In genomic region chr12:1605129-1606020, GRCh38 we compare ENCODE assay signal across 1 cellular context.
TF ChIP-seq lines count a peak whose summit lies in the region.

No MANE protein-coding gene starts in this region.

TF ChIP-seq in K562, 482 proteins besides CTCF, POLR2A, EP300 and RAD21 (continued from another document and continues in another):
- TF ChIP-seq ESRRA (IDR thresholded peaks at IDR 0.05; ENCODE audit: borderline replicate concordance, low read depth), result peak; percentile 46
- peak; percentile 87 for TF ChIP-seq HLTF (IDR thresholded peaks at IDR 0.05)
- TF ChIP-seq ZNF143 (CRISPR knock-in tag; IDR thresholded peaks at IDR 0.05), result no peak
- no peak for TF ChIP-seq ZNF347 (CRISPR knock-in tag; IDR thresholded peaks at IDR 0.05; ENCODE audit: low read depth)
- TF ChIP-seq, protein P1, sequence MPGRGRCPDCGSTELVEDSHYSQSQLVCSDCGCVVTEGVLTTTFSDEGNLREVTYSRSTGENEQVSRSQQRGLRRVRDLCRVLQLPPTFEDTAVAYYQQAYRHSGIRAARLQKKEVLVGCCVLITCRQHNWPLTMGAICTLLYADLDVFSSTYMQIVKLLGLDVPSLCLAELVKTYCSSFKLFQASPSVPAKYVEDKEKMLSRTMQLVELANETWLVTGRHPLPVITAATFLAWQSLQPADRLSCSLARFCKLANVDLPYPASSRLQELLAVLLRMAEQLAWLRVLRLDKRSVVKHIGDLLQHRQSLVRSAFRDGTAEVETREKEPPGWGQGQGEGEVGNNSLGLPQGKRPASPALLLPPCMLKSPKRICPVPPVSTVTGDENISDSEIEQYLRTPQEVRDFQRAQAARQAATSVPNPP (IDR thresholded peaks at IDR 0.05; ENCODE audit: borderline replicate concordance, insufficient read depth, insufficient read length), result no peak
- TF ChIP-seq WHSC1 (IDR thresholded peaks at IDR 0.05; ENCODE audit: low read length), result no peak
- TF ChIP-seq NFIC (IDR thresholded peaks at IDR 0.05), result no peak
- TF ChIP-seq TRIM28 (IDR thresholded peaks at IDR 0.05), result no peak
- TF ChIP-seq SMARCA4 (IDR thresholded peaks at IDR 0.05), result 0 out of 2 replicates have a peak, but pooled peaks have one; percentile 30
- 0 out of 2 replicates have a peak, but pooled peaks have one; percentile 10 for TF ChIP-seq PHB (CRISPR knock-in tag; IDR thresholded peaks at IDR 0.05)
- TF ChIP-seq MEF2A (IDR thresholded peaks at IDR 0.05; ENCODE audit: control insufficient read depth, low read depth, low read length), result no peak
- no peak for TF ChIP-seq U2AF1 (optimal IDR thresholded peaks at IDR 0.05; ENCODE audit: low read depth, low read length)
- no peak for TF ChIP-seq RBM17 (IDR thresholded peaks at IDR 0.05; ENCODE audit: borderline replicate concordance, low read depth, low read length)
- no peak for TF ChIP-seq SMAD3 (CRISPR knock-in tag; conservative IDR thresholded peaks at IDR 0.05)
- peak; percentile 57; the same call in 1 of the 2 replicates for TF ChIP-seq HDAC2 (IDR thresholded peaks at IDR 0.05)
- no peak for TF ChIP-seq SRSF1 (IDR thresholded peaks at IDR 0.05; ENCODE audit: low read depth, low read length)
- TF ChIP-seq MCM3 (IDR thresholded peaks at IDR 0.05), result no peak
- no peak for TF ChIP-seq ZNF41 (CRISPR knock-in tag; conservative IDR thresholded peaks at IDR 0.05)
- TF ChIP-seq, protein P2, sequence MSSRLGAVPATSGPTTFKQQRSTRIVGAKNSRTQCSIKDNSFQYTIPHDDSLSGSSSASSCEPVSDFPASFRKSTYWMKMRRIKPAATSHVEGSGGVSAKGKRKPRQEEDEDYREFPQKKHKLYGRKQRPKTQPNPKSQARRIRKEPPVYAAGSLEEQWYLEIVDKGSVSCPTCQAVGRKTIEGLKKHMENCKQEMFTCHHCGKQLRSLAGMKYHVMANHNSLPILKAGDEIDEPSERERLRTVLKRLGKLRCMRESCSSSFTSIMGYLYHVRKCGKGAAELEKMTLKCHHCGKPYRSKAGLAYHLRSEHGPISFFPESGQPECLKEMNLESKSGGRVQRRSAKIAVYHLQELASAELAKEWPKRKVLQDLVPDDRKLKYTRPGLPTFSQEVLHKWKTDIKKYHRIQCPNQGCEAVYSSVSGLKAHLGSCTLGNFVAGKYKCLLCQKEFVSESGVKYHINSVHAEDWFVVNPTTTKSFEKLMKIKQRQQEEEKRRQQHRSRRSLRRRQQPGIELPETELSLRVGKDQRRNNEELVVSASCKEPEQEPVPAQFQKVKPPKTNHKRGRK (tag; IDR thresholded peaks at IDR 0.05), result no peak
- peak; percentile 12; the same call in 1 of the 2 replicates for TF ChIP-seq ZNF395 (CRISPR knock-in tag; IDR thresholded peaks at IDR 0.05)
- TF ChIP-seq ADNP (tag; IDR thresholded peaks at IDR 0.05), result no peak
- TF ChIP-seq HBP1 (CRISPR knock-in tag; IDR thresholded peaks at IDR 0.05), result 0 out of 2 replicates have a peak, but pooled peaks have one; percentile 52
- no peak for TF ChIP-seq BRF1 (IDR thresholded peaks at IDR 0.05; ENCODE audit: borderline replicate concordance, extremely low read depth, insufficient read length)
- no peak for TF ChIP-seq EGR1 (conservative IDR thresholded peaks at IDR 0.05)
- no peak for TF ChIP-seq HNRNPK (IDR thresholded peaks at IDR 0.05; ENCODE audit: low read depth, low read length, poor library complexity, severe bottlenecking)
- TF ChIP-seq HSF4 (CRISPR knock-in tag; IDR thresholded peaks at IDR 0.05; ENCODE audit: borderline replicate concordance), result no peak
- TF ChIP-seq ZNF121 (CRISPR knock-in tag; conservative IDR thresholded peaks at IDR 0.05), result no peak
- TF ChIP-seq MTA2 (IDR thresholded peaks at IDR 0.05; ENCODE audit: low read depth), result peak; percentile 58
- no peak for TF ChIP-seq ILF3 (IDR thresholded peaks at IDR 0.05; ENCODE audit: borderline replicate concordance)
- peak; percentile 75 for TF ChIP-seq OTX1 (CRISPR knock-in tag; IDR thresholded peaks at IDR 0.05)
- no peak for TF ChIP-seq HES1 (IDR thresholded peaks at IDR 0.05; ENCODE audit: low read depth)
- TF ChIP-seq CBX1 (IDR thresholded peaks at IDR 0.05; ENCODE audit: low read depth), result no peak
- TF ChIP-seq CTBP1 (IDR thresholded peaks at IDR 0.05; ENCODE audit: borderline replicate concordance), result no peak
- no peak for TF ChIP-seq ZBTB17 (CRISPR knock-in tag; IDR thresholded peaks at IDR 0.05)
- no peak for TF ChIP-seq RBM22 (IDR thresholded peaks at IDR 0.05; ENCODE audit: low read depth, low read length, poor library complexity, severe bottlenecking)
- no peak for TF ChIP-seq HMG20A (CRISPR knock-in tag; conservative IDR thresholded peaks at IDR 0.05)
- TF ChIP-seq ZNF551 (CRISPR knock-in tag; IDR thresholded peaks at IDR 0.05), result no peak
- TF ChIP-seq, protein P3, sequence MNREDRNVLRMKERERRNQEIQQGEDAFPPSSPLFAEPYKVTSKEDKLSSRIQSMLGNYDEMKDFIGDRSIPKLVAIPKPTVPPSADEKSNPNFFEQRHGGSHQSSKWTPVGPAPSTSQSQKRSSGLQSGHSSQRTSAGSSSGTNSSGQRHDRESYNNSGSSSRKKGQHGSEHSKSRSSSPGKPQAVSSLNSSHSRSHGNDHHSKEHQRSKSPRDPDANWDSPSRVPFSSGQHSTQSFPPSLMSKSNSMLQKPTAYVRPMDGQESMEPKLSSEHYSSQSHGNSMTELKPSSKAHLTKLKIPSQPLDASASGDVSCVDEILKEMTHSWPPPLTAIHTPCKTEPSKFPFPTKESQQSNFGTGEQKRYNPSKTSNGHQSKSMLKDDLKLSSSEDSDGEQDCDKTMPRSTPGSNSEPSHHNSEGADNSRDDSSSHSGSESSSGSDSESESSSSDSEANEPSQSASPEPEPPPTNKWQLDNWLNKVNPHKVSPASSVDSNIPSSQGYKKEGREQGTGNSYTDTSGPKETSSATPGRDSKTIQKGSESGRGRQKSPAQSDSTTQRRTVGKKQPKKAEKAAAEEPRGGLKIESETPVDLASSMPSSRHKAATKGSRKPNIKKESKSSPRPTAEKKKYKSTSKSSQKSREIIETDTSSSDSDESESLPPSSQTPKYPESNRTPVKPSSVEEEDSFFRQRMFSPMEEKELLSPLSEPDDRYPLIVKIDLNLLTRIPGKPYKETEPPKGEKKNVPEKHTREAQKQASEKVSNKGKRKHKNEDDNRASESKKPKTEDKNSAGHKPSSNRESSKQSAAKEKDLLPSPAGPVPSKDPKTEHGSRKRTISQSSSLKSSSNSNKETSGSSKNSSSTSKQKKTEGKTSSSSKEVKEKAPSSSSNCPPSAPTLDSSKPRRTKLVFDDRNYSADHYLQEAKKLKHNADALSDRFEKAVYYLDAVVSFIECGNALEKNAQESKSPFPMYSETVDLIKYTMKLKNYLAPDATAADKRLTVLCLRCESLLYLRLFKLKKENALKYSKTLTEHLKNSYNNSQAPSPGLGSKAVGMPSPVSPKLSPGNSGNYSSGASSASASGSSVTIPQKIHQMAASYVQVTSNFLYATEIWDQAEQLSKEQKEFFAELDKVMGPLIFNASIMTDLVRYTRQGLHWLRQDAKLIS (CRISPR knock-in tag; IDR thresholded peaks at IDR 0.05), result no peak
- TF ChIP-seq SFPQ (IDR thresholded peaks at IDR 0.05; ENCODE audit: low read depth, low read length), result no peak
- TF ChIP-seq ZBTB5 (IDR thresholded peaks at IDR 0.05), result peak; percentile 52; the same call in 1 of the 2 replicates
- no peak for TF ChIP-seq ZNF146 (CRISPR knock-in tag; IDR thresholded peaks at IDR 0.05; ENCODE audit: unreplicated experiment)
- TF ChIP-seq STAT5A (IDR thresholded peaks at IDR 0.05; ENCODE audit: borderline replicate concordance, low read length), result no peak
- TF ChIP-seq ZFP1 (CRISPR knock-in tag; IDR thresholded peaks at IDR 0.05), result no peak
- no peak for TF ChIP-seq HMGN3 (IDR thresholded peaks at IDR 0.05; ENCODE audit: borderline replicate concordance, extremely low read depth, insufficient read length, low read depth, low read length)
- no peak for TF ChIP-seq KDM4B (IDR thresholded peaks at IDR 0.05; ENCODE audit: borderline replicate concordance in 2 of 2, low read depth in 1 of 2)
- peak in 1 of 2 experiments; percentile 88; a peak in 2 of 4 replicates for TF ChIP-seq TEAD1 (CRISPR knock-in tag; IDR thresholded peaks at IDR 0.05)
